Comparison of ENCODE assay signal across 8 cellular contexts in genomic region chr10:96765406-96766240, GRCh38. TPM values are rescaled to one million over a fixed set of nuclear protein-coding genes. Genes with fewer than 3 reads are reported as not detected.
DNase-seq lines count a peak whose midpoint lies in the region; ATAC-seq lines count a peak whose summit lies in the region.

No MANE protein-coding gene starts in this region.

- ATAC-seq in HG03108 (IDR thresholded peaks at IDR 0.05; ENCODE audit: unreplicated experiment) (peak; percentile 43), Right ventricle myocardium superior (ENCODE audit: poor library complexity) (peak; percentile 90), HG02973 (IDR thresholded peaks at IDR 0.05; ENCODE audit: unreplicated experiment) (no peak)

- DNase-seq in DMS153 treated with DMSO at 0.1 percent for 48 hours (lab: John Stamatoyannopoulos, UW; ENCODE audit: unreplicated experiment) (peak; percentile 17), SK-N-DZ (ENCODE audit: low spot score) (peak; percentile 48), Right ventricle myocardium superior (peak; percentile 82), renal cortical epithelial cell (ENCODE audit: low read depth) (peak; percentile 28), NCI-H2227 (lab: John Stamatoyannopoulos, UW; ENCODE audit: unreplicated experiment) (no peak)
- peak; percentile 76 for DNase-seq in activated naive CD4-positive, alpha-beta T cell treated with Interleukin-2 at 50 U/mL for 16 hours

- intact Hi-C loops in Right ventricle myocardium superior (cut with DNase I) = loop anchor here (10.0 kb wide), 1 partner anchor 69 kb away; the partner anchor contains the start of gene LCOR

RNA-seq across cellular contexts. Expression of gene PIK3AP1, which starts 45.3 kb away (rescaled TPM):
- polyA plus RNA-seq in SK-N-DZ (2014; cell fraction: cytosol; rRNA removed) = 0.31 and 0.59 TPM in 2 replicates
- polyA plus RNA-seq in SK-N-DZ (2014; cell fraction: nucleus; rRNA removed) = 0.21 and 0.35 TPM in 2 replicates
- total RNA-seq in Right ventricle myocardium superior = 6.9 TPM
- total RNA-seq in renal cortical epithelial cell = 5.4 and 14.9 TPM in 2 replicates
